ENCODE assay signal across 29 cellular contexts in genomic region chr1:164688791-164689190, GRCh38.
DNase-seq lines count a peak whose midpoint lies in the region; ATAC-seq and TF ChIP-seq lines count a peak whose summit lies in the region.
"Had no signal": no experiment of that assay in that cellular context is flagged by ENCODE, and none has a peak within 500 bp of the region (broad histone marks: within the 10 kb centered on the region; RNA-seq: fewer than 3 reads in every experiment).

No MANE protein-coding gene starts in this region.

- no peak overlapping the region for H2BK120ac ChIP-seq in trophoblast cell (ENCODE audit: insufficient read depth, low read length, poor library complexity)

- H3K4me1 ChIP-seq in trophoblast cell (ENCODE audit: control insufficient read depth in 1 of 2, insufficient read depth in 2 of 2, low read length in 2 of 2) (peaks cover 2 to 19% of the 10 kb centered on the region in 2 experiments), transverse colon (peaks cover 6 to 24% (median 11%) of the 10 kb centered on the region in 4 donors)

- no peak overlapping the region for H3K9ac ChIP-seq in trophoblast cell (ENCODE audit: low read length)
- H3K9ac ChIP-seq: GM23248, KMS-11 had no signal

- H3K4me2 ChIP-seq in trophoblast cell (ENCODE audit: low read length) = no peak overlapping the region
- H3K4me2 ChIP-seq: KMS-11 had no signal

- H4K12ac ChIP-seq in trophoblast cell (ENCODE audit: low read depth, low read length) = no peak overlapping the region

- ATAC-seq in HG03045 (IDR thresholded peaks at IDR 0.05; ENCODE audit: unreplicated experiment) = no peak
- ATAC-seq: activated T-cell treated with anti-CD3 and anti-CD28 coated beads, Interleukin-2, amount 50 U/mL, for 72 hours; left colon; natural killer cell treated with Interleukin-12 subunit alpha and Interleukin-12 subunit beta and Interleukin-15 and Interleukin-18, amount 100 ng/mL, for 72 hours had no signal

- peak overlapping the region in 4 of 5 experiments; percentile 77 to 94 (median 88) for H3K27ac Mint-ChIP-seq in brain
- H3K27ac Mint-ChIP-seq: activated CD4-positive, alpha-beta memory T cell treated with anti-CD3 and anti-CD28 coated beads for 36 hours; activated naive CD4-positive, alpha-beta T cell treated with anti-CD3 and anti-CD28 coated beads for 36 hours; activated T-cell treated with anti-CD3 and anti-CD28 coated beads, Interleukin-2, amount 50 U/mL, for 72 hours; B cell; CD4-positive, alpha-beta memory T cell; HFFc6; natural killer cell treated with Interleukin-12 subunit alpha and Interleukin-12 subunit beta and Interleukin-15 and Interleukin-18, amount 100 ng/mL, for 72 hours had no signal

- in situ Hi-C loops in transverse colon (cut with MboI; ENCODE audit: low pct_ligation_motif_present in 1 of 4, low pct_unique_long_range_greater_than_20kb in 1 of 4, low sequenced_read_pairs in 3 of 4) = no loop called here

- TF ChIP-seq EP300 in transverse colon (IDR thresholded peaks at IDR 0.05; ENCODE audit: low read depth) = no peak

- no peak overlapping the region for H2BK12ac ChIP-seq in trophoblast cell (ENCODE audit: low read length)

- H3K23ac ChIP-seq in trophoblast cell (ENCODE audit: low read length) = no peak overlapping the region

- no peak overlapping the region for H3K27ac ChIP-seq in trophoblast cell (ENCODE audit: low read depth, low read length)
- no peak overlapping the region for H3K27ac ChIP-seq in transverse colon
- H3K27ac ChIP-seq: GM23248, HL-60, KMS-11, skin epidermis had no signal

- no peak for TF ChIP-seq POLR2A in transverse colon (IDR thresholded peaks at IDR 0.05)

- H3K9me3 Mint-ChIP-seq in brain = peaks cover 0 to 3% (median 0%) of the 10 kb centered on the region in 5 experiments
- H3K9me3 Mint-ChIP-seq: activated CD4-positive, alpha-beta memory T cell treated with anti-CD3 and anti-CD28 coated beads for 36 hours; HFFc6; natural killer cell treated with Interleukin-12 subunit alpha and Interleukin-12 subunit beta and Interleukin-15 and Interleukin-18, amount 100 ng/mL, for 72 hours had no signal

- no peaks in the 10 kb centered on the region for H3K27me3 ChIP-seq in trophoblast cell (ENCODE audit: insufficient read depth, low read length)
- no peaks in the 10 kb centered on the region for H3K27me3 ChIP-seq in transverse colon

- peaks cover 43% of the 10 kb centered on the region for H3K4me1 Mint-ChIP-seq in brain
- H3K4me1 Mint-ChIP-seq: B cell; CD4-positive, alpha-beta memory T cell had no signal

- DNase-seq in ELF-1 (ENCODE audit: low read depth, low spot score) (peak; percentile 47), NCI-H1092 treated with DMSO at 0.1 percent for 48 hours (lab: John Stamatoyannopoulos, UW) (peak; percentile 26), trophoblast cell (peak; percentile 42 to 44), NAMALWA (ENCODE audit: low spot score) (no peak), transverse colon (no peak)
- DNase-seq: ACHN; activated CD4-positive, alpha-beta memory T cell treated with anti-CD3 and anti-CD28 coated beads for 36 hours; activated CD4-positive, alpha-beta T cell treated with anti-CD3 and anti-CD28 coated beads for 1 hour; activated naive CD4-positive, alpha-beta T cell treated with anti-CD3 and anti-CD28 coated beads for 36 hours; activated T-cell treated with anti-CD3 and anti-CD28 coated beads, Interleukin-2, amount 50 U/mL, for 72 hours; CD4-positive, alpha-beta memory T cell; EL; GM23248; HFFc6; hypothalamus; left colon; MM.1S; NCI-H146; NCI-H2171 treated with DMSO at 0.1 percent for 48 hours; NCI-H526; SHP77 treated with DMSO at 0.1 percent for 48 hours; stimulated activated naive CD4-positive, alpha-beta T cell had no signal

- no peak overlapping the region for H2BK5ac ChIP-seq in trophoblast cell (ENCODE audit: low read depth, low read length, poor library complexity)

- no peak overlapping the region for H3K4me3 Mint-ChIP-seq in brain
- H3K4me3 Mint-ChIP-seq: activated CD4-positive, alpha-beta memory T cell treated with anti-CD3 and anti-CD28 coated beads for 36 hours; activated naive CD4-positive, alpha-beta T cell treated with anti-CD3 and anti-CD28 coated beads for 36 hours; activated T-cell treated with anti-CD3 and anti-CD28 coated beads, Interleukin-2, amount 50 U/mL, for 72 hours; B cell; CD4-positive, alpha-beta memory T cell; HFFc6; natural killer cell treated with Interleukin-12 subunit alpha and Interleukin-12 subunit beta and Interleukin-15 and Interleukin-18, amount 100 ng/mL, for 72 hours had no signal

- peaks cover 18% of the 10 kb centered on the region for H3K79me1 ChIP-seq in trophoblast cell (ENCODE audit: low read length)

- peak overlapping the region; percentile 23 for H3K18ac ChIP-seq in trophoblast cell (ENCODE audit: low read length)

- no peak overlapping the region for H2AK5ac ChIP-seq in trophoblast cell (ENCODE audit: low read length)

- WGBS in trophoblast cell (ENCODE audit: extremely low coverage, insufficient coverage, insufficient read length) = no CpG with 5 or more reads among the region's 11 CpGs
- WGBS in transverse colon (ENCODE audit: low coverage in 1 of 2), 2 donors = 90 to 97% methylated on average over 5 to 11 of the region's 11 CpGs

- H2AFZ ChIP-seq in trophoblast cell (ENCODE audit: insufficient read depth, low read length, poor library complexity) = no peak overlapping the region
- H2AFZ ChIP-seq: GM23248 had no signal

- no peaks in the 10 kb centered on the region for H3K9me3 ChIP-seq in trophoblast cell (ENCODE audit: insufficient read depth, low read depth, low read length)
- no peaks in the 10 kb centered on the region for H3K9me3 ChIP-seq in transverse colon

- no peak overlapping the region for H3K4ac ChIP-seq in trophoblast cell (ENCODE audit: low read depth, low read length)

- no peaks in the 10 kb centered on the region for H3K27me3 Mint-ChIP-seq in brain
- H3K27me3 Mint-ChIP-seq: activated CD4-positive, alpha-beta memory T cell treated with anti-CD3 and anti-CD28 coated beads for 36 hours; B cell; CD4-positive, alpha-beta memory T cell had no signal

- peaks cover 0 to 2% of the 10 kb centered on the region in 2 experiments for H3K36me3 ChIP-seq in trophoblast cell (ENCODE audit: control insufficient read depth in 1 of 2, insufficient read depth in 2 of 2, low read length in 2 of 2)
- no peaks in the 10 kb centered on the region for H3K36me3 ChIP-seq in transverse colon

- H3K14ac ChIP-seq in trophoblast cell (ENCODE audit: low read length) = peak overlapping the region; percentile 1

- H3K4me3 ChIP-seq in trophoblast cell (ENCODE audit: low read depth, low read length) (no peak overlapping the region), transverse colon (no peak overlapping the region)
- H3K4me3 ChIP-seq: GM23248, skin epidermis had no signal

- peaks cover 10% of the 10 kb centered on the region for H3K36me3 Mint-ChIP-seq in brain
- H3K36me3 Mint-ChIP-seq: activated CD4-positive, alpha-beta memory T cell treated with anti-CD3 and anti-CD28 coated beads for 36 hours; CD4-positive, alpha-beta memory T cell; natural killer cell treated with Interleukin-12 subunit alpha and Interleukin-12 subunit beta and Interleukin-15 and Interleukin-18, amount 100 ng/mL, for 72 hours had no signal

- peak overlapping the region; percentile 1 for H4K8ac ChIP-seq in trophoblast cell (ENCODE audit: low read depth, low read length)

- intact Hi-C loops in transverse colon (cut with DNase I; ENCODE audit: low total_unique reads) = no loop called here

- peak overlapping the region; percentile 50 for H4K91ac ChIP-seq in trophoblast cell (ENCODE audit: low read depth, low read length)

- TF ChIP-seq CTCF in brain (conservative IDR thresholded peaks at IDR 0.05) (no peak), transverse colon (IDR thresholded peaks at IDR 0.05) (no peak)

- H3K79me2 ChIP-seq in trophoblast cell (ENCODE audit: control insufficient read depth, insufficient read depth, low read length, poor library complexity) = peaks cover 3% of the 10 kb centered on the region

Comparison
In these comparisons a context has a peak if more than half of its experiments do, and no peak if none do; other contexts are left out.
1. DNase-seq: peak in ELF-1 (single experiment), NCI-H1092 treated with DMSO at 0.1 percent for 48 hours (single experiment) and trophoblast cell (2 of 2); none in NAMALWA (single experiment) and transverse colon (single experiment).